11 cellular contexts compared by ENCODE assay signal in genomic region chr10:44928462-44928861, GRCh38. TPM values are rescaled to one million over a fixed set of nuclear protein-coding genes. Genes with fewer than 3 reads are reported as not detected.
"Had no signal": no experiment of that assay in that cellular context is flagged by ENCODE, and none has a peak within 500 bp of the region (broad histone marks: within the 10 kb centered on the region; RNA-seq: fewer than 3 reads in every experiment).

No MANE protein-coding gene starts in this region.

- H3K36me3 ChIP-seq: HAP-1 had no signal

- H3K27me3 Mint-ChIP-seq: IgD-negative memory B cell had no signal

- H3K4me1 Mint-ChIP-seq: IgD-negative memory B cell had no signal

- H3K4me3 ChIP-seq: GM23248, HAP-1 had no signal

- H3K9ac ChIP-seq: GM23248 had no signal

- H3K36me3 Mint-ChIP-seq: IgD-negative memory B cell had no signal

- H2AFZ ChIP-seq: GM23248 had no signal

- H3K9me3 ChIP-seq: HAP-1 had no signal

- H3K27ac Mint-ChIP-seq: IgD-negative memory B cell had no signal

- ATAC-seq: HCT116, HepG2 had no signal

- DNase-seq: GM23248, GOT3, H7, KG1 had no signal

- H3K9me3 Mint-ChIP-seq: IgD-negative memory B cell had no signal

- FAIRE-seq: HepG2 had no signal

- H3K4me3 Mint-ChIP-seq: IgD-negative memory B cell had no signal

- H3K4me1 ChIP-seq: HAP-1 had no signal

- H3K27ac ChIP-seq: GM23248, HL-60 had no signal

RNA-seq across cellular contexts. Expression of gene TMEM72, which starts 17.3 kb away (rescaled TPM):
- total RNA-seq: GM23248, H4, H7, HT-29 had no signal
- polyA plus RNA-seq: GM23248, HepG2, IgD-negative memory B cell had no signal

RNA-seq across cellular contexts. Expression of gene DEPP1, which starts 50.1 kb away (rescaled TPM):
- polyA plus RNA-seq: IgD-negative memory B cell had no signal
